8 cellular contexts compared by ENCODE assay signal in genomic region chr15:63832620-63833245, GRCh38. TPM values are rescaled to one million over a fixed set of nuclear protein-coding genes. Genes with fewer than 3 reads are reported as not detected.
DNase-seq lines count a peak whose midpoint lies in the region; ATAC-seq and TF ChIP-seq lines count a peak whose summit lies in the region.

No MANE protein-coding gene starts in this region.

- ATAC-seq in GM21447 (IDR thresholded peaks at IDR 0.05; ENCODE audit: unreplicated experiment), result peak; percentile 7
- peak; percentile 1 for ATAC-seq in effector memory CD8-positive, alpha-beta T cell (replicated peaks)
- ATAC-seq in natural killer cell, result no peak
- no peak for ATAC-seq in HG02981 (IDR thresholded peaks at IDR 0.05; ENCODE audit: unreplicated experiment)

- H3K27me3 ChIP-seq in Peyer's patch, result no peaks in the 10 kb centered on the region

- TF ChIP-seq POLR2A in Peyer's patch (IDR thresholded peaks at IDR 0.05), result no peak

- H3K27ac ChIP-seq in Peyer's patch, result peak overlapping the region; percentile 89 to 95 (median 94)

- no peaks in the 10 kb centered on the region for H3K36me3 ChIP-seq in Peyer's patch

- peak; percentile 22 to 26 for DNase-seq in AML-193 (lab: John Stamatoyannopoulos, UW)
- no peak for DNase-seq in Peyer's patch
- no peak for DNase-seq in effector memory CD8-positive, alpha-beta T cell
- DNase-seq in natural killer cell, result no peak
- no peak for DNase-seq in NCI-H2171 treated with DMSO at 0.1 percent for 48 hours (lab: John Stamatoyannopoulos, UW)
- no peak for DNase-seq in NCI-H2196 treated with DMSO at 0.1 percent for 48 hours (lab: John Stamatoyannopoulos, UW; ENCODE audit: unreplicated experiment)

- H3K4me1 Mint-ChIP-seq in effector memory CD8-positive, alpha-beta T cell (ENCODE audit: low read depth in 2 of 2), result peaks cover 36 to 56% of the 10 kb centered on the region in 2 donors
- peaks cover 59 to 66% of the 10 kb centered on the region in 2 donors for H3K4me1 Mint-ChIP-seq in natural killer cell

- no peaks in the 10 kb centered on the region for H3K9me3 Mint-ChIP-seq in effector memory CD8-positive, alpha-beta T cell
- H3K9me3 Mint-ChIP-seq in natural killer cell, result no peaks in the 10 kb centered on the region

- peaks cover 38% of the 10 kb centered on the region for H3K36me3 Mint-ChIP-seq in effector memory CD8-positive, alpha-beta T cell (ENCODE audit: insufficient read depth)
- no peaks in the 10 kb centered on the region for H3K36me3 Mint-ChIP-seq in natural killer cell

- peak overlapping the region; percentile 81 to 90 (median 85) for H3K4me3 ChIP-seq in Peyer's patch

- intact Hi-C loops in natural killer cell (cut with micrococcal nuclease), result loop anchor here (2.0 kb wide), 1 partner anchor 60 kb away; no protein-coding TSS in a partner anchor

- H3K4me3 Mint-ChIP-seq in effector memory CD8-positive, alpha-beta T cell, result peak overlapping the region; percentile 80 to 90
- H3K4me3 Mint-ChIP-seq in natural killer cell, result peak overlapping the region; percentile 98

- peak overlapping the region; percentile 94 to 98 for H3K27ac Mint-ChIP-seq in effector memory CD8-positive, alpha-beta T cell
- peak overlapping the region; percentile 95 to 98 for H3K27ac Mint-ChIP-seq in natural killer cell

- no peaks in the 10 kb centered on the region for H3K27me3 Mint-ChIP-seq in effector memory CD8-positive, alpha-beta T cell
- peaks cover 0 to 7% of the 10 kb centered on the region in 2 donors for H3K27me3 Mint-ChIP-seq in natural killer cell (ENCODE audit: low read depth in 2 of 2)

- H3K4me1 ChIP-seq in Peyer's patch, result peaks cover 0 to 34% (median 2%) of the 10 kb centered on the region in 4 donors

- H3K9me3 ChIP-seq in Peyer's patch, result no peaks in the 10 kb centered on the region

- TF ChIP-seq CTCF in Peyer's patch (IDR thresholded peaks at IDR 0.05) (no peak), natural killer cell (IDR thresholded peaks at IDR 0.05) (no peak)

RNA-seq across cellular contexts. Expression of gene HERC1, which starts 1.0 kb away (rescaled TPM):
- 100 to 1,000 TPM in 3 of 4 donors, 10 to 100 TPM in 1; 76.0 to 176 (median 102) TPM for total RNA-seq in Peyer's patch
- total RNA-seq in natural killer cell, result 100 to 1,000 TPM; 219 to 259 (median 258) TPM

Comparison
In these comparisons a context has a peak if more than half of its experiments do, and no peak if none do; other contexts are left out.
1. DNase-seq: peak in AML-193 (2 of 2); none in Peyer's patch (0 of 3), effector memory CD8-positive, alpha-beta T cell (0 of 3), natural killer cell (single experiment), NCI-H2171 treated with DMSO at 0.1 percent for 48 hours (single experiment) and NCI-H2196 treated with DMSO at 0.1 percent for 48 hours (single experiment).
2. ATAC-seq: peak in GM21447 (single experiment) and effector memory CD8-positive, alpha-beta T cell (single experiment); none in natural killer cell (0 of 3) and HG02981 (single experiment).